1 cellular context compared by ENCODE assay signal in genomic region chr5:80959768-80960442, GRCh38.
A peak's percentile ranks its signal among the peaks of the same experiment; 100 is the strongest.
TF ChIP-seq lines count a peak whose summit lies in the region.

TSS of gene RASGRF2 (plus strand) at chr5:80960363. CDS start at chr5:80960739, 376 bp downstream.

TF ChIP-seq in HEK293, 187 proteins besides CTCF, POLR2A, EP300 and RAD21 (continued from another document and continues in another):
- TF ChIP-seq ZNF280C (tag by site-specific recombination; IDR thresholded peaks at IDR 0.05) (no peak), ZFP41 (tag by site-specific recombination; IDR thresholded peaks at IDR 0.05; ENCODE audit: borderline replicate concordance) (no peak), REST (tag by site-specific recombination; IDR thresholded peaks at IDR 0.05) (no peak), ZNF521 (tag by site-specific recombination; IDR thresholded peaks at IDR 0.05) (no peak), YY2 (tag by site-specific recombination; IDR thresholded peaks at IDR 0.05) (no peak), PRDM4 (tag by site-specific recombination; IDR thresholded peaks at IDR 0.05) (0 out of 2 replicates have a peak, but pooled peaks have one; percentile 12), ZNF664 (tag by site-specific recombination; IDR thresholded peaks at IDR 0.05) (no peak), ZSCAN23 (tag by site-specific recombination; IDR thresholded peaks at IDR 0.05) (no peak), ZNF514 (tag by site-specific recombination; IDR thresholded peaks at IDR 0.05) (no peak), ZNF560 (tag by site-specific recombination; IDR thresholded peaks at IDR 0.05; ENCODE audit: borderline replicate concordance) (no peak), ZNF239 (tag by site-specific recombination; IDR thresholded peaks at IDR 0.05) (peak; percentile 79; the same call in 1 of the 2 replicates), ZNF549 (tag by site-specific recombination; IDR thresholded peaks at IDR 0.05) (no peak), ZNF645 (tag by site-specific recombination; IDR thresholded peaks at IDR 0.05) (no peak), ZNF510 (tag by site-specific recombination; IDR thresholded peaks at IDR 0.05; ENCODE audit: insufficient replicate concordance) (no peak), ZNF518A (tag by site-specific recombination; conservative IDR thresholded peaks at IDR 0.05; ENCODE audit: low read depth) (no peak), ZNF488 (tag by site-specific recombination; IDR thresholded peaks at IDR 0.05) (no peak), ZBTB20 (tag by site-specific recombination; IDR thresholded peaks at IDR 0.05) (peak; percentile 75), KLF9 (tag by site-specific recombination; IDR thresholded peaks at IDR 0.05; ENCODE audit: low read depth) (peak; percentile 76; the same call in 1 of the 2 replicates), ZNF423 (tag by site-specific recombination; IDR thresholded peaks at IDR 0.05) (no peak), ZNF26 (tag by site-specific recombination; IDR thresholded peaks at IDR 0.05) (no peak), ZNF280D (tag by site-specific recombination; IDR thresholded peaks at IDR 0.05) (no peak), ZNF580 (tag by site-specific recombination; IDR thresholded peaks at IDR 0.05) (no peak; the same call in 1 of the 2 replicates), REPIN1 (tag by site-specific recombination; IDR thresholded peaks at IDR 0.05; ENCODE audit: low read depth) (no peak), ZNF335 (tag by site-specific recombination; conservative IDR thresholded peaks at IDR 0.05) (peak; percentile 35), ZNF548 (tag by site-specific recombination; IDR thresholded peaks at IDR 0.05) (no peak), ZNF19 (tag by site-specific recombination; IDR thresholded peaks at IDR 0.05; ENCODE audit: low read depth) (no peak), ZNF621 (tag by site-specific recombination; IDR thresholded peaks at IDR 0.05) (no peak), ZNF10 (tag by site-specific recombination; IDR thresholded peaks at IDR 0.05) (no peak), ZNF654 (tag by site-specific recombination; IDR thresholded peaks at IDR 0.05; ENCODE audit: low read depth) (no peak), ZBTB44 (tag by site-specific recombination; IDR thresholded peaks at IDR 0.05) (no peak), ZNF658 (tag by site-specific recombination; IDR thresholded peaks at IDR 0.05) (no peak), YY1 (tag by site-specific recombination; IDR thresholded peaks at IDR 0.05) (no peak), SETDB1 (IDR thresholded peaks at IDR 0.05; ENCODE audit: insufficient read length, low read length) (no peak), PRDM1 (tag by site-specific recombination; IDR thresholded peaks at IDR 0.05) (no peak), ZNF169 (tag by site-specific recombination; IDR thresholded peaks at IDR 0.05) (no peak; the same call in 1 of the 2 replicates), HOXA7 (CRISPR knock-in tag; IDR thresholded peaks at IDR 0.05; ENCODE audit: borderline replicate concordance) (no peak)
